ENCODE assay signal across 28 cellular contexts in genomic region chr6:10391799-10392198, GRCh38. TPM values are rescaled to one million over a fixed set of nuclear protein-coding genes. Genes with fewer than 3 reads are reported as not detected.
DNase-seq lines count a peak whose midpoint lies in the region; ATAC-seq and TF ChIP-seq lines count a peak whose summit lies in the region.
"Had no signal": no experiment of that assay in that cellular context is flagged by ENCODE, and none has a peak within 500 bp of the region (broad histone marks: within the 10 kb centered on the region; RNA-seq: fewer than 3 reads in every experiment).

No MANE protein-coding gene starts in this region.

- peaks cover 22% of the 10 kb centered on the region for H3K4me1 ChIP-seq in ES-I3 (ENCODE audit: insufficient read depth, low read length)
- H3K4me1 ChIP-seq in HUES64 (ENCODE audit: insufficient read depth, low read length), result peaks cover 75% of the 10 kb centered on the region
- peaks cover 33% of the 10 kb centered on the region for H3K4me1 ChIP-seq in iPS-18a (ENCODE audit: control insufficient read depth, low read depth, low read length)
- H3K4me1 ChIP-seq in neural progenitor cell, result peaks cover 26% of the 10 kb centered on the region
- H3K4me1 ChIP-seq: BE2C had no signal

- H3K4me2 ChIP-seq in neural progenitor cell, result peak overlapping the region; percentile 83
- H3K4me2 ChIP-seq: PC-9 had no signal

- H3K36me3 ChIP-seq in ES-I3 (ENCODE audit: insufficient read depth, low read length) (no peaks in the 10 kb centered on the region), HUES64 (ENCODE audit: insufficient read depth, low read length) (no peaks in the 10 kb centered on the region), iPS-18a (ENCODE audit: control insufficient read depth, low read depth, low read length) (no peaks in the 10 kb centered on the region), neural progenitor cell (no peaks in the 10 kb centered on the region)
- H3K36me3 ChIP-seq: BE2C, HAP-1, SJCRH30 had no signal

- ATAC-seq in GM21786 (IDR thresholded peaks at IDR 0.05; ENCODE audit: unreplicated experiment) (no peak), GM18870 (IDR thresholded peaks at IDR 0.05; ENCODE audit: unreplicated experiment) (no peak)
- ATAC-seq in activated CD4-positive, alpha-beta T cell treated with anti-CD3 and anti-CD28 coated beads for 36 hours, result no peak
- ATAC-seq: Right ventricle myocardium inferior, SK-N-SH treated with all-trans-retinoic acid at 6 μM for 48 hours had no signal

- H4K20me1 ChIP-seq in neural progenitor cell (ENCODE audit: low read depth), result peaks cover 93% of the 10 kb centered on the region

- H3K27me3 Mint-ChIP-seq in neural progenitor cell (ENCODE audit: insufficient read depth, low read depth), result peaks cover 94% of the 10 kb centered on the region
- peaks cover 78% of the 10 kb centered on the region for H3K27me3 Mint-ChIP-seq in activated CD4-positive, alpha-beta T cell treated with anti-CD3 and anti-CD28 coated beads for 36 hours

- H3K4me3 ChIP-seq in HUES64 (ENCODE audit: low read length), result peak overlapping the region; percentile 33
- peak overlapping the region; percentile 10 for H3K4me3 ChIP-seq in iPS-18a (ENCODE audit: low read length)
- no peak overlapping the region for H3K4me3 ChIP-seq in neural progenitor cell
- H3K4me3 ChIP-seq: HAP-1, PC-9, SJCRH30 had no signal

- H3K27ac ChIP-seq in HUES64 (ENCODE audit: low read depth, low read length), result no peak overlapping the region
- H3K27ac ChIP-seq in iPS-18a (ENCODE audit: low read length), result no peak overlapping the region
- no peak overlapping the region for H3K27ac ChIP-seq in neural progenitor cell
- H3K27ac ChIP-seq: PC-9, SJCRH30 had no signal

- H3K9ac ChIP-seq in ES-I3 (ENCODE audit: low read depth, low read length) (peak overlapping the region; percentile 37; the same call in 1 of the 2 replicates), HUES64 (ENCODE audit: low read depth, low read length) (no peak overlapping the region), iPS-18a (ENCODE audit: low read length) (no peak overlapping the region), neural progenitor cell (no peak overlapping the region)

- WGBS in HUES64, result 1% methylated on average over 9 of the region's 10 CpGs

- peaks cover 3% of the 10 kb centered on the region for H3K9me3 Mint-ChIP-seq in neural progenitor cell
- peaks cover 11% of the 10 kb centered on the region for H3K9me3 Mint-ChIP-seq in activated CD4-positive, alpha-beta T cell treated with anti-CD3 and anti-CD28 coated beads for 36 hours (ENCODE audit: low read depth)
- H3K9me3 Mint-ChIP-seq: HFFc6 had no signal

- no peak overlapping the region for H3K27ac Mint-ChIP-seq in neural progenitor cell
- no peak overlapping the region for H3K27ac Mint-ChIP-seq in activated CD4-positive, alpha-beta T cell treated with anti-CD3 and anti-CD28 coated beads for 36 hours
- H3K27ac Mint-ChIP-seq: CD14-positive monocyte, HFFc6 had no signal

- H3K4me1 Mint-ChIP-seq in neural progenitor cell, result peaks cover 15% of the 10 kb centered on the region
- H3K4me1 Mint-ChIP-seq in activated CD4-positive, alpha-beta T cell treated with anti-CD3 and anti-CD28 coated beads for 36 hours, result peaks cover 6% of the 10 kb centered on the region

- CTCF ChIA-PET in activated CD4-positive, alpha-beta T cell treated with anti-CD3 and anti-CD28 coated beads for 36 hours (lab: Charles Lee), result no interaction called here

- POLR2A ChIA-PET in activated CD4-positive, alpha-beta T cell treated with anti-CD3 and anti-CD28 coated beads for 36 hours (lab: Charles Lee), result no interaction called here

- H2AFZ ChIP-seq in neural progenitor cell (replicated peaks), result no peak overlapping the region
- H2AFZ ChIP-seq: PC-9 had no signal

- DNase-seq in neural progenitor cell (ENCODE audit: low spot score), result no peak
- DNase-seq in NCI-H2227 (lab: John Stamatoyannopoulos, UW; ENCODE audit: unreplicated experiment), result no peak
- DNase-seq in activated CD4-positive, alpha-beta T cell treated with anti-CD3 and anti-CD28 coated beads for 36 hours, result no peak
- DNase-seq: 8988T, ACHN, BE2C, DMS153, GF-D8, HFFc6, Kasumi-1, NCI-H1105, NCI-H1436 treated with DMSO at 0.1 percent for 48 hours, NCI-H1930, NCI-H2107, NCI-H446 treated with DMSO at 0.1 percent for 48 hours, NCI-H526, NCI-H82, PC-9, SJCRH30 had no signal

- H3K27me3 ChIP-seq in HUES64 (ENCODE audit: insufficient read depth, low read length) (peaks cover 98% of the 10 kb centered on the region), iPS-18a (ENCODE audit: control insufficient read depth, insufficient read depth, low read length) (peaks cover 99% of the 10 kb centered on the region), neural progenitor cell (peaks cover 100% of the 10 kb centered on the region)
- H3K27me3 ChIP-seq: SJCRH30 had no signal

- H3K36me3 Mint-ChIP-seq in neural progenitor cell, result no peaks in the 10 kb centered on the region
- H3K36me3 Mint-ChIP-seq in activated CD4-positive, alpha-beta T cell treated with anti-CD3 and anti-CD28 coated beads for 36 hours (ENCODE audit: low read depth), result peaks cover 7% of the 10 kb centered on the region

- intact Hi-C loops in activated CD4-positive, alpha-beta T cell treated with anti-CD3 and anti-CD28 coated beads for 36 hours (cut with DNase I, micrococcal nuclease), result loop anchor here in 1 of 2 experiments (1.0 kb wide), 1 partner anchor 25 kb away; no protein-coding TSS in a partner anchor

- no peak for TF ChIP-seq CTCF in neural progenitor cell (IDR thresholded peaks at IDR 0.05)

- H3K9me3 ChIP-seq in ES-I3 (ENCODE audit: control insufficient read depth, insufficient read depth, low read length), result no peaks in the 10 kb centered on the region
- H3K9me3 ChIP-seq in HUES64 (ENCODE audit: insufficient read depth, low read depth, low read length), result no peaks in the 10 kb centered on the region
- H3K9me3 ChIP-seq in iPS-18a (ENCODE audit: control insufficient read depth, low read depth, low read length), result no peaks in the 10 kb centered on the region
- no peaks in the 10 kb centered on the region for H3K9me3 ChIP-seq in neural progenitor cell (ENCODE audit: low read depth)
- H3K9me3 ChIP-seq: BE2C, HAP-1, SJCRH30 had no signal

- no peak overlapping the region for H3K4me3 Mint-ChIP-seq in neural progenitor cell
- no peak overlapping the region for H3K4me3 Mint-ChIP-seq in activated CD4-positive, alpha-beta T cell treated with anti-CD3 and anti-CD28 coated beads for 36 hours
- H3K4me3 Mint-ChIP-seq: HFFc6 had no signal

- no peaks in the 10 kb centered on the region for H3K79me2 ChIP-seq in neural progenitor cell (ENCODE audit: low read depth)

- peaks cover 63% of the 10 kb centered on the region for H3F3A ChIP-seq in neural progenitor cell (ENCODE audit: low read depth)

RNA-seq across cellular contexts. Expression of gene TFAP2A, which starts 23.1 kb away (rescaled TPM):
- polyA plus RNA-seq in HUES64 (2013, experiment 1 of 2), result 4.0 TPM
- 8.7 TPM for polyA plus RNA-seq in HUES64 (2013, experiment 2 of 2)
- total RNA-seq in neural progenitor cell (ENCODE audit: low replicate concordance), result 0.39 and 0.65 TPM in 2 replicates
- total RNA-seq in activated CD4-positive, alpha-beta T cell treated with anti-CD3 and anti-CD28 coated beads for 36 hours, result under 1 TPM; 0.23 to 0.26 TPM
- polyA plus RNA-seq: CD14-positive monocyte had no signal
